Comparison of ENCODE assay signal across 1 cellular context in the genomic region with DNA sequence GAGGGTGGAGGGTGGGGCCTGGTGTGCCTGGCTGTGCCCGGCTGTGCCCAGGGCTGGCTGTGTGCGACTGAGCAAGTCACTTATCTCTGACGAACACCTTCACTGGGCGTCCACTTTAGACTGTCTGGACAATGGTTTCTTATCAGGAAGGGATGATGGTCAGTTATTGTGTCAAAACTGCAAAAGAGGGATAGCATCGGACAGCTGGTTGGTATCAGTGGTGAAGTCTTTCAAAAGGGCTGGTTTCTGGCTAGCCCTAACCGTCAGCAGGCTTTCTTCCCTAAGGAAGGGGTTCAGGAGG.
TF ChIP-seq lines count a peak whose summit lies in the region.

No MANE protein-coding gene starts in this region.

TF ChIP-seq in K562, 482 proteins besides CTCF, POLR2A, EP300 and RAD21 (continued from another document and continues in another):
- no peak for TF ChIP-seq GABPA (tag; conservative IDR thresholded peaks at IDR 0.05; ENCODE audit: low read depth)
- TF ChIP-seq MCM5 (IDR thresholded peaks at IDR 0.05; ENCODE audit: low read depth), result no peak
- no peak for TF ChIP-seq PHF21A (IDR thresholded peaks at IDR 0.05; ENCODE audit: borderline replicate concordance, low read depth)
- TF ChIP-seq, protein P1, sequence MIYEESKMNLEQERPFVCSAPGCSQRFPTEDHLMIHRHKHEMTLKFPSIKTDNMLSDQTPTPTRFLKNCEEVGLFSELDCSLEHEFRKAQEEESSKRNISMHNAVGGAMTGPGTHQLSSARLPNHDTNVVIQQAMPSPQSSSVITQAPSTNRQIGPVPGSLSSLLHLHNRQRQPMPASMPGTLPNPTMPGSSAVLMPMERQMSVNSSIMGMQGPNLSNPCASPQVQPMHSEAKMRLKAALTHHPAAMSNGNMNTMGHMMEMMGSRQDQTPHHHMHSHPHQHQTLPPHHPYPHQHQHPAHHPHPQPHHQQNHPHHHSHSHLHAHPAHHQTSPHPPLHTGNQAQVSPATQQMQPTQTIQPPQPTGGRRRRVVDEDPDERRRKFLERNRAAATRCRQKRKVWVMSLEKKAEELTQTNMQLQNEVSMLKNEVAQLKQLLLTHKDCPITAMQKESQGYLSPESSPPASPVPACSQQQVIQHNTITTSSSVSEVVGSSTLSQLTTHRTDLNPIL (CRISPR knock-in tag; IDR thresholded peaks at IDR 0.05), result no peak
- peak; percentile 95 for TF ChIP-seq TCF3 (CRISPR knock-in tag; IDR thresholded peaks at IDR 0.05)
- no peak for TF ChIP-seq CBFB (CRISPR knock-in tag; IDR thresholded peaks at IDR 0.05)
- TF ChIP-seq, protein P2, sequence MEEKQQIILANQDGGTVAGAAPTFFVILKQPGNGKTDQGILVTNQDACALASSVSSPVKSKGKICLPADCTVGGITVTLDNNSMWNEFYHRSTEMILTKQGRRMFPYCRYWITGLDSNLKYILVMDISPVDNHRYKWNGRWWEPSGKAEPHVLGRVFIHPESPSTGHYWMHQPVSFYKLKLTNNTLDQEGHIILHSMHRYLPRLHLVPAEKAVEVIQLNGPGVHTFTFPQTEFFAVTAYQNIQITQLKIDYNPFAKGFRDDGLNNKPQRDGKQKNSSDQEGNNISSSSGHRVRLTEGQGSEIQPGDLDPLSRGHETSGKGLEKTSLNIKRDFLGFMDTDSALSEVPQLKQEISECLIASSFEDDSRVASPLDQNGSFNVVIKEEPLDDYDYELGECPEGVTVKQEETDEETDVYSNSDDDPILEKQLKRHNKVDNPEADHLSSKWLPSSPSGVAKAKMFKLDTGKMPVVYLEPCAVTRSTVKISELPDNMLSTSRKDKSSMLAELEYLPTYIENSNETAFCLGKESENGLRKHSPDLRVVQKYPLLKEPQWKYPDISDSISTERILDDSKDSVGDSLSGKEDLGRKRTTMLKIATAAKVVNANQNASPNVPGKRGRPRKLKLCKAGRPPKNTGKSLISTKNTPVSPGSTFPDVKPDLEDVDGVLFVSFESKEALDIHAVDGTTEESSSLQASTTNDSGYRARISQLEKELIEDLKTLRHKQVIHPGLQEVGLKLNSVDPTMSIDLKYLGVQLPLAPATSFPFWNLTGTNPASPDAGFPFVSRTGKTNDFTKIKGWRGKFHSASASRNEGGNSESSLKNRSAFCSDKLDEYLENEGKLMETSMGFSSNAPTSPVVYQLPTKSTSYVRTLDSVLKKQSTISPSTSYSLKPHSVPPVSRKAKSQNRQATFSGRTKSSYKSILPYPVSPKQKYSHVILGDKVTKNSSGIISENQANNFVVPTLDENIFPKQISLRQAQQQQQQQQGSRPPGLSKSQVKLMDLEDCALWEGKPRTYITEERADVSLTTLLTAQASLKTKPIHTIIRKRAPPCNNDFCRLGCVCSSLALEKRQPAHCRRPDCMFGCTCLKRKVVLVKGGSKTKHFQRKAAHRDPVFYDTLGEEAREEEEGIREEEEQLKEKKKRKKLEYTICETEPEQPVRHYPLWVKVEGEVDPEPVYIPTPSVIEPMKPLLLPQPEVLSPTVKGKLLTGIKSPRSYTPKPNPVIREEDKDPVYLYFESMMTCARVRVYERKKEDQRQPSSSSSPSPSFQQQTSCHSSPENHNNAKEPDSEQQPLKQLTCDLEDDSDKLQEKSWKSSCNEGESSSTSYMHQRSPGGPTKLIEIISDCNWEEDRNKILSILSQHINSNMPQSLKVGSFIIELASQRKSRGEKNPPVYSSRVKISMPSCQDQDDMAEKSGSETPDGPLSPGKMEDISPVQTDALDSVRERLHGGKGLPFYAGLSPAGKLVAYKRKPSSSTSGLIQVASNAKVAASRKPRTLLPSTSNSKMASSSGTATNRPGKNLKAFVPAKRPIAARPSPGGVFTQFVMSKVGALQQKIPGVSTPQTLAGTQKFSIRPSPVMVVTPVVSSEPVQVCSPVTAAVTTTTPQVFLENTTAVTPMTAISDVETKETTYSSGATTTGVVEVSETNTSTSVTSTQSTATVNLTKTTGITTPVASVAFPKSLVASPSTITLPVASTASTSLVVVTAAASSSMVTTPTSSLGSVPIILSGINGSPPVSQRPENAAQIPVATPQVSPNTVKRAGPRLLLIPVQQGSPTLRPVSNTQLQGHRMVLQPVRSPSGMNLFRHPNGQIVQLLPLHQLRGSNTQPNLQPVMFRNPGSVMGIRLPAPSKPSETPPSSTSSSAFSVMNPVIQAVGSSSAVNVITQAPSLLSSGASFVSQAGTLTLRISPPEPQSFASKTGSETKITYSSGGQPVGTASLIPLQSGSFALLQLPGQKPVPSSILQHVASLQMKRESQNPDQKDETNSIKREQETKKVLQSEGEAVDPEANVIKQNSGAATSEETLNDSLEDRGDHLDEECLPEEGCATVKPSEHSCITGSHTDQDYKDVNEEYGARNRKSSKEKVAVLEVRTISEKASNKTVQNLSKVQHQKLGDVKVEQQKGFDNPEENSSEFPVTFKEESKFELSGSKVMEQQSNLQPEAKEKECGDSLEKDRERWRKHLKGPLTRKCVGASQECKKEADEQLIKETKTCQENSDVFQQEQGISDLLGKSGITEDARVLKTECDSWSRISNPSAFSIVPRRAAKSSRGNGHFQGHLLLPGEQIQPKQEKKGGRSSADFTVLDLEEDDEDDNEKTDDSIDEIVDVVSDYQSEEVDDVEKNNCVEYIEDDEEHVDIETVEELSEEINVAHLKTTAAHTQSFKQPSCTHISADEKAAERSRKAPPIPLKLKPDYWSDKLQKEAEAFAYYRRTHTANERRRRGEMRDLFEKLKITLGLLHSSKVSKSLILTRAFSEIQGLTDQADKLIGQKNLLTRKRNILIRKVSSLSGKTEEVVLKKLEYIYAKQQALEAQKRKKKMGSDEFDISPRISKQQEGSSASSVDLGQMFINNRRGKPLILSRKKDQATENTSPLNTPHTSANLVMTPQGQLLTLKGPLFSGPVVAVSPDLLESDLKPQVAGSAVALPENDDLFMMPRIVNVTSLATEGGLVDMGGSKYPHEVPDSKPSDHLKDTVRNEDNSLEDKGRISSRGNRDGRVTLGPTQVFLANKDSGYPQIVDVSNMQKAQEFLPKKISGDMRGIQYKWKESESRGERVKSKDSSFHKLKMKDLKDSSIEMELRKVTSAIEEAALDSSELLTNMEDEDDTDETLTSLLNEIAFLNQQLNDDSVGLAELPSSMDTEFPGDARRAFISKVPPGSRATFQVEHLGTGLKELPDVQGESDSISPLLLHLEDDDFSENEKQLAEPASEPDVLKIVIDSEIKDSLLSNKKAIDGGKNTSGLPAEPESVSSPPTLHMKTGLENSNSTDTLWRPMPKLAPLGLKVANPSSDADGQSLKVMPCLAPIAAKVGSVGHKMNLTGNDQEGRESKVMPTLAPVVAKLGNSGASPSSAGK (IDR thresholded peaks at IDR 0.05), result no peak
- TF ChIP-seq DIDO1 (tag; IDR thresholded peaks at IDR 0.05; ENCODE audit: low read depth), result no peak
- TF ChIP-seq NR2F6 (CRISPR knock-in tag; IDR thresholded peaks at IDR 0.05), result no peak
- TF ChIP-seq FOXK2 (conservative IDR thresholded peaks at IDR 0.05 in 1 of 2, IDR thresholded peaks at IDR 0.05 in 1 of 2; ENCODE audit: low read depth in 2 of 2), result no peak
- peak; percentile 72 for TF ChIP-seq MEIS2 (IDR thresholded peaks at IDR 0.05; ENCODE audit: partially characterized antibody)
- no peak for TF ChIP-seq ZNF57 (CRISPR knock-in tag; IDR thresholded peaks at IDR 0.05)
- no peak for TF ChIP-seq GABPB1 (CRISPR knock-in tag; IDR thresholded peaks at IDR 0.05)
- no peak for TF ChIP-seq ILF3 (IDR thresholded peaks at IDR 0.05; ENCODE audit: borderline replicate concordance)
- TF ChIP-seq HNRNPLL (IDR thresholded peaks at IDR 0.05; ENCODE audit: low read depth, low read length, poor library complexity, severe bottlenecking), result no peak
- peak in 1 of 2 experiments; percentile 51; a peak in 1 of 4 replicates for TF ChIP-seq RCOR1 (IDR thresholded peaks at IDR 0.05; ENCODE audit: borderline replicate concordance in 1 of 2, low read depth in 2 of 2, low read length in 2 of 2)
- TF ChIP-seq ZNF23 (CRISPR knock-in tag; IDR thresholded peaks at IDR 0.05), result no peak
- no peak for TF ChIP-seq PHF20 (IDR thresholded peaks at IDR 0.05; ENCODE audit: partially characterized antibody)
- TF ChIP-seq, protein P3, sequence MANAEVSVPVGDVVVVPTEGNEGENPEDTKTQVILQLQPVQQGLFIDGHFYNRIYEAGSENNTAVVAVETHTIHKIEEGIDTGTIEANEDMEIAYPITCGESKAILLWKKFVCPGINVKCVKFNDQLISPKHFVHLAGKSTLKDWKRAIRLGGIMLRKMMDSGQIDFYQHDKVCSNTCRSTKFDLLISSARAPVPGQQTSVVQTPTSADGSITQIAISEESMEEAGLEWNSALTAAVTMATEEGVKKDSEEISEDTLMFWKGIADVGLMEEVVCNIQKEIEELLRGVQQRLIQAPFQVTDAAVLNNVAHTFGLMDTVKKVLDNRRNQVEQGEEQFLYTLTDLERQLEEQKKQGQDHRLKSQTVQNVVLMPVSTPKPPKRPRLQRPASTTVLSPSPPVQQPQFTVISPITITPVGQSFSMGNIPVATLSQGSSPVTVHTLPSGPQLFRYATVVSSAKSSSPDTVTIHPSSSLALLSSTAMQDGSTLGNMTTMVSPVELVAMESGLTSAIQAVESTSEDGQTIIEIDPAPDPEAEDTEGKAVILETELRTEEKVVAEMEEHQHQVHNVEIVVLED (CRISPR knock-in tag; IDR thresholded peaks at IDR 0.05), result no peak
- TF ChIP-seq ZNF583 (CRISPR knock-in tag; IDR thresholded peaks at IDR 0.05), result no peak
- TF ChIP-seq KDM5B (IDR thresholded peaks at IDR 0.05; ENCODE audit: insufficient replicate concordance, low read depth, low read length), result no peak
- TF ChIP-seq ZNF79 (CRISPR knock-in tag; IDR thresholded peaks at IDR 0.05; ENCODE audit: low read depth), result no peak
- no peak for TF ChIP-seq ZNF408 (CRISPR knock-in tag; IDR thresholded peaks at IDR 0.05; ENCODE audit: low read depth)
- TF ChIP-seq, protein P4, sequence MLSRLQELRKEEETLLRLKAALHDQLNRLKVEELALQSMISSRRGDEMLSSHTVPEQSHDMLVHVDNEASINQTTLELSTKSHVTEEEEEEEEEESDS (CRISPR knock-in tag; IDR thresholded peaks at IDR 0.05), result no peak
- peak; percentile 59 for TF ChIP-seq LEF1 (IDR thresholded peaks at IDR 0.05)
- no peak for TF ChIP-seq ESRRA (IDR thresholded peaks at IDR 0.05; ENCODE audit: borderline replicate concordance, low read depth)
- no peak for TF ChIP-seq STAG1 (CRISPR knock-in tag; IDR thresholded peaks at IDR 0.05; ENCODE audit: borderline replicate concordance)
- TF ChIP-seq FIP1L1 (IDR thresholded peaks at IDR 0.05; ENCODE audit: low read depth, low read length, poor library complexity, severe bottlenecking), result no peak
- TF ChIP-seq HNRNPL (IDR thresholded peaks at IDR 0.05; ENCODE audit: low read depth, low read length), result 0 out of 2 replicates have a peak, but pooled peaks have one; percentile 55
- no peak for TF ChIP-seq NR1H2 (CRISPR knock-in tag; IDR thresholded peaks at IDR 0.05)
- no peak for TF ChIP-seq CBX1 (IDR thresholded peaks at IDR 0.05; ENCODE audit: low read depth)
- no peak for TF ChIP-seq ZNF75A (CRISPR knock-in tag; IDR thresholded peaks at IDR 0.05)
- peak; percentile 28; the same call in 1 of the 2 replicates for TF ChIP-seq BHLHE40 (IDR thresholded peaks at IDR 0.05; ENCODE audit: low read length)
- TF ChIP-seq, protein P5, sequence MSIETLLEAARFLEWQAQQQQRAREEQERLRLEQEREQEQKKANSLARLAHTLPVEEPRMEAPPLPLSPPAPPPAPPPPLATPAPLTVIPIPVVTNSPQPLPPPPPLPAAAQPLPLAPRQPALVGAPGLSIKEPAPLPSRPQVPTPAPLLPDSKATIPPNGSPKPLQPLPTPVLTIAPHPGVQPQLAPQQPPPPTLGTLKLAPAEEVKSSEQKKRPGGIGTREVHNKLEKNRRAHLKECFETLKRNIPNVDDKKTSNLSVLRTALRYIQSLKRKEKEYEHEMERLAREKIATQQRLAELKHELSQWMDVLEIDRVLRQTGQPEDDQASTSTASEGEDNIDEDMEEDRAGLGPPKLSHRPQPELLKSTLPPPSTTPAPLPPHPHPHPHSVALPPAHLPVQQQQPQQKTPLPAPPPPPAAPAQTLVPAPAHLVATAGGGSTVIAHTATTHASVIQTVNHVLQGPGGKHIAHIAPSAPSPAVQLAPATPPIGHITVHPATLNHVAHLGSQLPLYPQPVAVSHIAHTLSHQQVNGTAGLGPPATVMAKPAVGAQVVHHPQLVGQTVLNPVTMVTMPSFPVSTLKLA (conservative IDR thresholded peaks at IDR 0.05), result 0 out of 4 replicates have a peak, but pooled peaks of 1 of the 2 experiments have one; percentile 37
- no peak for TF ChIP-seq ARID2 (IDR thresholded peaks at IDR 0.05)
- peak; percentile 78 for TF ChIP-seq DACH1 (IDR thresholded peaks at IDR 0.05; ENCODE audit: partially characterized antibody)
- TF ChIP-seq SMARCA4 (IDR thresholded peaks at IDR 0.05), result peak; percentile 90
- TF ChIP-seq NRF1 (conservative IDR thresholded peaks at IDR 0.05 in 1 of 2, IDR thresholded peaks at IDR 0.05 in 1 of 2), result no peak; a peak in 1 of 4 replicates
- no peak for TF ChIP-seq NR2C1 (IDR thresholded peaks at IDR 0.05)
- 0 out of 2 replicates have a peak, but pooled peaks have one; percentile 37 for TF ChIP-seq NR2C1 (tag; IDR thresholded peaks at IDR 0.05)
- no peak for TF ChIP-seq JUNB (CRISPR knock-in tag; conservative IDR thresholded peaks at IDR 0.05)
- TF ChIP-seq, protein P6, sequence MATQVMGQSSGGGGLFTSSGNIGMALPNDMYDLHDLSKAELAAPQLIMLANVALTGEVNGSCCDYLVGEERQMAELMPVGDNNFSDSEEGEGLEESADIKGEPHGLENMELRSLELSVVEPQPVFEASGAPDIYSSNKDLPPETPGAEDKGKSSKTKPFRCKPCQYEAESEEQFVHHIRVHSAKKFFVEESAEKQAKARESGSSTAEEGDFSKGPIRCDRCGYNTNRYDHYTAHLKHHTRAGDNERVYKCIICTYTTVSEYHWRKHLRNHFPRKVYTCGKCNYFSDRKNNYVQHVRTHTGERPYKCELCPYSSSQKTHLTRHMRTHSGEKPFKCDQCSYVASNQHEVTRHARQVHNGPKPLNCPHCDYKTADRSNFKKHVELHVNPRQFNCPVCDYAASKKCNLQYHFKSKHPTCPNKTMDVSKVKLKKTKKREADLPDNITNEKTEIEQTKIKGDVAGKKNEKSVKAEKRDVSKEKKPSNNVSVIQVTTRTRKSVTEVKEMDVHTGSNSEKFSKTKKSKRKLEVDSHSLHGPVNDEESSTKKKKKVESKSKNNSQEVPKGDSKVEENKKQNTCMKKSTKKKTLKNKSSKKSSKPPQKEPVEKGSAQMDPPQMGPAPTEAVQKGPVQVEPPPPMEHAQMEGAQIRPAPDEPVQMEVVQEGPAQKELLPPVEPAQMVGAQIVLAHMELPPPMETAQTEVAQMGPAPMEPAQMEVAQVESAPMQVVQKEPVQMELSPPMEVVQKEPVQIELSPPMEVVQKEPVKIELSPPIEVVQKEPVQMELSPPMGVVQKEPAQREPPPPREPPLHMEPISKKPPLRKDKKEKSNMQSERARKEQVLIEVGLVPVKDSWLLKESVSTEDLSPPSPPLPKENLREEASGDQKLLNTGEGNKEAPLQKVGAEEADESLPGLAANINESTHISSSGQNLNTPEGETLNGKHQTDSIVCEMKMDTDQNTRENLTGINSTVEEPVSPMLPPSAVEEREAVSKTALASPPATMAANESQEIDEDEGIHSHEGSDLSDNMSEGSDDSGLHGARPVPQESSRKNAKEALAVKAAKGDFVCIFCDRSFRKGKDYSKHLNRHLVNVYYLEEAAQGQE (CRISPR knock-in tag; IDR thresholded peaks at IDR 0.05; ENCODE audit: low read depth), result no peak
- TF ChIP-seq HDAC3 (IDR thresholded peaks at IDR 0.05; ENCODE audit: borderline replicate concordance, partially characterized antibody), result peak; percentile 68
- no peak for TF ChIP-seq SPI1 (IDR thresholded peaks at IDR 0.05; ENCODE audit: borderline replicate concordance, low read depth, low read length)
- TF ChIP-seq, protein P7, sequence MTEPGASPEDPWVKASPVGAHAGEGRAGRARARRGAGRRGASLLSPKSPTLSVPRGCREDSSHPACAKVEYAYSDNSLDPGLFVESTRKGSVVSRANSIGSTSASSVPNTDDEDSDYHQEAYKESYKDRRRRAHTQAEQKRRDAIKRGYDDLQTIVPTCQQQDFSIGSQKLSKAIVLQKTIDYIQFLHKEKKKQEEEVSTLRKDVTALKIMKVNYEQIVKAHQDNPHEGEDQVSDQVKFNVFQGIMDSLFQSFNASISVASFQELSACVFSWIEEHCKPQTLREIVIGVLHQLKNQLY (CRISPR knock-in tag; conservative IDR thresholded peaks at IDR 0.05), result no peak
